Comparison of ENCODE assay signal across 8 cellular contexts in genomic region chr11:65860278-65861164, GRCh38. TPM values are rescaled to one million over a fixed set of nuclear protein-coding genes. Genes with fewer than 3 reads are reported as not detected.
DNase-seq lines count a peak whose midpoint lies in the region; ATAC-seq and TF ChIP-seq lines count a peak whose summit lies in the region.

MUS81 (plus strand) TSS chr11:65860433; CDS start chr11:65860754, 321 bp downstream.

- H3K27ac Mint-ChIP-seq in central memory CD8-positive, alpha-beta T cell (ENCODE audit: low read depth), result peak within 1 kb of the TSS; percentile 90

- peaks cover 53% of the 10 kb centered on the region for H3K4me1 Mint-ChIP-seq in central memory CD8-positive, alpha-beta T cell

- peaks cover 52% of the 10 kb centered on the region for H3K36me3 Mint-ChIP-seq in central memory CD8-positive, alpha-beta T cell (ENCODE audit: insufficient read depth)

- DNase-seq in GM10266 (ENCODE audit: extremely low spot score) (peak; percentile 94), NCI-H460 (ENCODE audit: extremely low read depth, low read depth) (peak; percentile 89), islet precursor cell (peak; percentile 98)
- peak; percentile 95 to 97 for DNase-seq in central memory CD8-positive, alpha-beta T cell (ENCODE audit: low spot score in 2 of 2)
- peak; percentile 95 for DNase-seq in stimulated activated CD4-positive, alpha-beta T cell treated with anti-CD3 and anti-CD28 coated beads, Interleukin-12 subunit alpha, Interleukin-12 subunit beta, amount 100 ng/mL, for 4 hours

- ATAC-seq in HG03095 (IDR thresholded peaks at IDR 0.05; ENCODE audit: unreplicated experiment), result peak; percentile 34
- ATAC-seq in activated CD4-positive, CD25-positive, alpha-beta regulatory T cell treated with anti-CD3 and anti-CD28 coated beads, Interleukin-2, amount 50 U/mL, for 24 hours, result peak; percentile 45 to 47
- ATAC-seq in central memory CD8-positive, alpha-beta T cell (replicated peaks; ENCODE audit: extremely low read depth, poor library complexity, severe bottlenecking), result peak; percentile 59
- no peak for ATAC-seq in HG03045 (IDR thresholded peaks at IDR 0.05; ENCODE audit: unreplicated experiment)

- TF ChIP-seq CTCF in GM10266 (IDR thresholded peaks at IDR 0.05; ENCODE audit: control insufficient read depth, insufficient read depth, low read depth, missing control alignments), result peak; percentile 83

- peak within 1 kb of the TSS; percentile 88 for H3K4me3 Mint-ChIP-seq in central memory CD8-positive, alpha-beta T cell

- H3K27me3 Mint-ChIP-seq in central memory CD8-positive, alpha-beta T cell, result no peaks in the 10 kb centered on the region

- H3K9me3 Mint-ChIP-seq in central memory CD8-positive, alpha-beta T cell, result no peaks in the 10 kb centered on the region

RNA-seq across cellular contexts. Expression of gene MUS81, which starts in this region (rescaled TPM):
- 36.8 and 39.1 TPM in 2 replicates for total RNA-seq in NCI-H460 (2014; rRNA removed; shearing (Covaris generic))
- polyA plus RNA-seq in NCI-H460 (2014; cell fraction: nucleus; rRNA removed), result 170 and 174 TPM in 2 replicates
